In genomic region chr11:129820228-129820627, GRCh38 we compare ENCODE assay signal across 8 cellular contexts. TPM values are rescaled to one million over a fixed set of nuclear protein-coding genes. Genes with fewer than 3 reads are reported as not detected.
"Had no signal": no experiment of that assay in that cellular context is flagged by ENCODE, and none has a peak within 500 bp of the region (broad histone marks: within the 10 kb centered on the region; RNA-seq: fewer than 3 reads in every experiment).

No MANE protein-coding gene starts in this region.

RNA-seq across cellular contexts. Expression of gene TMEM45B, which starts 4.6 kb away (rescaled TPM):
- total RNA-seq: LHCN-M2, MCF 10A, NCI-H460, OCI-LY7, Right ventricle myocardium inferior, RPMI7951, SJCRH30, SK-MEL-5 had no signal
